In genomic region chr7:44122529-44122928, GRCh38 we compare ENCODE assay signal across 9 cellular contexts. TPM values are rescaled to one million over a fixed set of nuclear protein-coding genes. Genes with fewer than 3 reads are reported as not detected.
DNase-seq lines count a peak whose midpoint lies in the region; ATAC-seq and TF ChIP-seq lines count a peak whose summit lies in the region.
"Had no signal": no experiment of that assay in that cellular context is flagged by ENCODE, and none has a peak within 500 bp of the region (broad histone marks: within the 10 kb centered on the region; RNA-seq: fewer than 3 reads in every experiment).

No MANE protein-coding gene starts in this region.

- DNase-seq in activated naive CD4-positive, alpha-beta T cell treated with anti-CD3 and anti-CD28 coated beads, Interleukin-2, amount 10 ng/mL, durations not matched to agents 7 days and 5 days: no peak
- DNase-seq in activated naive CD4-positive, alpha-beta T cell treated with anti-CD3 and anti-CD28 coated beads, Interleukin-2, amount 50 U/mL, for 16 hours: no peak
- DNase-seq in adrenal gland: peak in 1 of 7 donors; percentile 2
- DNase-seq in right lobe of liver: no peak
- DNase-seq in type B pancreatic cell (ENCODE audit: extremely low spot score, unreplicated experiment): no peak
- DNase-seq: head of caudate nucleus had no signal

- intact Hi-C loops in adrenal gland (cut with DNase I): no loop called here
- intact Hi-C loops in right lobe of liver (cut with DNase I): no loop called here

- TF ChIP-seq POLR2A in adrenal gland (IDR thresholded peaks at IDR 0.05) (no peak), right lobe of liver (IDR thresholded peaks at IDR 0.05) (no peak)

- CTCF ChIA-PET in activated naive CD4-positive, alpha-beta T cell treated with anti-CD3 and anti-CD28 coated beads, Interleukin-2, amount 10 ng/mL, durations not matched to agents 7 days and 5 days (lab: Charles Lee): interaction anchor here (0.6 to 1.5 kb wide), 3 partner anchors 9 to 157 kb away, joined by 3 to 4 read pairs (median 3); no protein-coding TSS in a partner anchor

- H3K4me3 ChIP-seq in adrenal gland: peak overlapping the region in 2 of 4 donors; percentile 54 to 61
- H3K4me3 ChIP-seq in right lobe of liver: peak overlapping the region in 2 of 3 donors; percentile 92 to 93

- H3K4me1 ChIP-seq in adrenal gland (replicated peaks in 1 of 2) (peaks cover 7 to 14% of the 10 kb centered on the region in 2 donors), right lobe of liver (peaks cover 0 to 21% (median 8%) of the 10 kb centered on the region in 4 donors)

- peak overlapping the region; percentile 88 for H3K4me3 Mint-ChIP-seq in activated naive CD4-positive, alpha-beta T cell treated with anti-CD3 and anti-CD28 coated beads, Interleukin-2, amount 10 ng/mL, durations not matched to agents 7 days and 5 days
- peak overlapping the region; percentile 92 for H3K4me3 Mint-ChIP-seq in type B pancreatic cell

- no peak for TF ChIP-seq CTCF in adrenal gland (IDR thresholded peaks at IDR 0.05)
- TF ChIP-seq CTCF in right lobe of liver (IDR thresholded peaks at IDR 0.05): no peak
- no peak for TF ChIP-seq CTCF in type B pancreatic cell (conservative IDR thresholded peaks at IDR 0.05)

- H3K36me3 Mint-ChIP-seq in activated naive CD4-positive, alpha-beta T cell treated with anti-CD3 and anti-CD28 coated beads, Interleukin-2, amount 10 ng/mL, durations not matched to agents 7 days and 5 days: peaks cover 31% of the 10 kb centered on the region
- peaks cover 31% of the 10 kb centered on the region for H3K36me3 Mint-ChIP-seq in type B pancreatic cell

- no peaks in the 10 kb centered on the region for H3K9me3 ChIP-seq in adrenal gland (replicated peaks in 1 of 3)
- H3K9me3 ChIP-seq in right lobe of liver: no peaks in the 10 kb centered on the region

- ATAC-seq in right lobe of liver (no peak), GM21723 (IDR thresholded peaks at IDR 0.05; ENCODE audit: unreplicated experiment) (no peak), GM19023 (IDR thresholded peaks at IDR 0.05; ENCODE audit: unreplicated experiment) (no peak), HG03159 (IDR thresholded peaks at IDR 0.05; ENCODE audit: unreplicated experiment) (no peak)

- H3K27ac ChIP-seq in adrenal gland: peak overlapping the region in 3 of 5 donors; percentile 77 to 89 (median 80)
- peak overlapping the region in 2 of 3 donors; percentile 77 to 80 for H3K27ac ChIP-seq in right lobe of liver

- no peaks in the 10 kb centered on the region for H3K27me3 ChIP-seq in adrenal gland
- H3K27me3 ChIP-seq in right lobe of liver: no peaks in the 10 kb centered on the region

- H3K27me3 Mint-ChIP-seq in activated naive CD4-positive, alpha-beta T cell treated with anti-CD3 and anti-CD28 coated beads, Interleukin-2, amount 10 ng/mL, durations not matched to agents 7 days and 5 days: peaks cover 26% of the 10 kb centered on the region
- H3K27me3 Mint-ChIP-seq in type B pancreatic cell: no peaks in the 10 kb centered on the region

- H3K9me3 Mint-ChIP-seq in activated naive CD4-positive, alpha-beta T cell treated with anti-CD3 and anti-CD28 coated beads, Interleukin-2, amount 10 ng/mL, durations not matched to agents 7 days and 5 days: no peaks in the 10 kb centered on the region
- peaks cover 5% of the 10 kb centered on the region for H3K9me3 Mint-ChIP-seq in type B pancreatic cell

- 41 to 67% (median 52%) methylated on average over 1 of the region's 1 CpG for WGBS in adrenal gland, 4 donors
- 18% methylated on average over 1 of the region's 1 CpG for WGBS in right lobe of liver (ENCODE audit: insufficient coverage, low coverage, low lambda C conversion rate, missing lambda C conversion rate)

- H3K27ac Mint-ChIP-seq in activated naive CD4-positive, alpha-beta T cell treated with anti-CD3 and anti-CD28 coated beads, Interleukin-2, amount 10 ng/mL, durations not matched to agents 7 days and 5 days: peak overlapping the region; percentile 72
- H3K27ac Mint-ChIP-seq in type B pancreatic cell: peak overlapping the region; percentile 88

- H3K36me3 ChIP-seq in adrenal gland (replicated peaks in 1 of 2): peaks cover 0 to 28% of the 10 kb centered on the region in 2 donors
- peaks cover 0 to 12% (median 3%) of the 10 kb centered on the region in 4 donors for H3K36me3 ChIP-seq in right lobe of liver

- H3K4me1 Mint-ChIP-seq in activated naive CD4-positive, alpha-beta T cell treated with anti-CD3 and anti-CD28 coated beads, Interleukin-2, amount 10 ng/mL, durations not matched to agents 7 days and 5 days: peaks cover 37% of the 10 kb centered on the region
- H3K4me1 Mint-ChIP-seq in type B pancreatic cell (ENCODE audit: unreplicated experiment): peaks cover 24% of the 10 kb centered on the region

RNA-seq across cellular contexts. Expression of gene POLD2, which starts 0.8 kb away (rescaled TPM):
- total RNA-seq in adrenal gland (100 to 1,000 TPM in 2 of 8 donors, 10 to 100 TPM in 6; 47.5 to 127 (median 71.7) TPM), right lobe of liver (10 to 100 TPM; 36.4 to 73.4 (median 57.3) TPM), type B pancreatic cell (ENCODE audit: low replicate concordance) (122 and 142 TPM in 2 replicates)
- polyA plus RNA-seq in adrenal gland: 100 to 1,000 TPM in 1 of 3 donors, 10 to 100 TPM in 2; 89.4 to 101 (median 93.0) TPM

RNA-seq across cellular contexts. Expression of gene AEBP1, which starts 18.4 kb away (rescaled TPM):
- total RNA-seq in adrenal gland (100 to 1,000 TPM in 6 of 8 donors, 10 to 100 TPM in 2; 64.8 to 292 (median 127) TPM), right lobe of liver (10 to 100 TPM in 4 of 6 experiments, 1 to 10 TPM in 2; 7.8 to 37.8 (median 14.3) TPM), type B pancreatic cell (ENCODE audit: low replicate concordance) (5.0 and 64.1 TPM in 2 replicates)
- 100 to 1,000 TPM in 2 of 3 donors, 10 to 100 TPM in 1; 41.2 to 198 (median 155) TPM for polyA plus RNA-seq in adrenal gland

RNA-seq across cellular contexts. Expression of gene MYL7, which starts 18.6 kb away (rescaled TPM):
- total RNA-seq in adrenal gland (not detected), right lobe of liver (1 to 10 TPM in 1 of 6 experiments, not detected in 5; 2.0 TPM), type B pancreatic cell (ENCODE audit: low replicate concordance) (1.6 and 2.5 TPM in 2 replicates)
- polyA plus RNA-seq in adrenal gland: 1 to 10 TPM in 1 of 3 donors, under 1 TPM in 1, not detected in 1; 0.24 to 3.5 TPM

RNA-seq across cellular contexts. Expression of gene POLM, which starts 40.2 kb away (rescaled TPM):
- total RNA-seq in adrenal gland (10 to 100 TPM; 11.3 to 51.8 (median 28.2) TPM), right lobe of liver (10 to 100 TPM in 5 of 6 experiments, 1 to 10 TPM in 1; 8.7 to 22.9 (median 14.6) TPM), type B pancreatic cell (ENCODE audit: low replicate concordance) (25.2 and 27.2 TPM in 2 replicates)
- polyA plus RNA-seq in adrenal gland: 10 to 100 TPM in 2 of 3 donors, 1 to 10 TPM in 1; 5.4 to 38.5 (median 21.9) TPM

RNA-seq across cellular contexts. Expression of gene PGAM2, which starts 57.2 kb away (rescaled TPM):
- total RNA-seq in adrenal gland (10 to 100 TPM in 1 of 8 donors, 1 to 10 TPM in 6, under 1 TPM in 1; 0.76 to 30.1 (median 4.3) TPM), right lobe of liver (under 1 TPM in 3 of 6 experiments, not detected in 3; 0.31 to 0.56 (median 0.46) TPM), type B pancreatic cell (ENCODE audit: low replicate concordance) (0.57 and 0.72 TPM in 2 replicates)
- 10 to 100 TPM in 2 of 3 donors, 1 to 10 TPM in 1; 2.3 to 20.4 (median 15.8) TPM for polyA plus RNA-seq in adrenal gland
